ENCODE assay signal across 14 cellular contexts in genomic region chr15:91954211-91954804, GRCh38.
DNase-seq lines count a peak whose midpoint lies in the region; ATAC-seq, FAIRE-seq and TF ChIP-seq lines count a peak whose summit lies in the region.
"Had no signal": no experiment of that assay in that cellular context is flagged by ENCODE, and none has a peak within 500 bp of the region (broad histone marks: within the 10 kb centered on the region; RNA-seq: fewer than 3 reads in every experiment).

No MANE protein-coding gene starts in this region.

- TF ChIP-seq CTCF in RWPE2 (IDR thresholded peaks at IDR 0.05; ENCODE audit: poor library complexity, severe bottlenecking): no peak
- no peak for TF ChIP-seq CTCF in hepatocyte (IDR thresholded peaks at IDR 0.05; ENCODE audit: poor library complexity)
- TF ChIP-seq CTCF in suprapubic skin (IDR thresholded peaks at IDR 0.05): peak; percentile 7
- no peak for TF ChIP-seq CTCF in WTC11 (IDR thresholded peaks at IDR 0.05)
- TF ChIP-seq CTCF in A673 (conservative IDR thresholded peaks at IDR 0.05; ENCODE audit: low read depth, low read length): no peak

- CTCF ChIA-PET in WTC11 (lab: Charles Lee) (no interaction called here), A673 (lab: Charles Lee) (no interaction called here)

- no peaks in the 10 kb centered on the region for H3K27me3 ChIP-seq in RWPE2 (ENCODE audit: insufficient read depth, poor library complexity, severe bottlenecking)
- no peaks in the 10 kb centered on the region for H3K27me3 ChIP-seq in hepatocyte
- H3K27me3 ChIP-seq in suprapubic skin: no peaks in the 10 kb centered on the region
- no peaks in the 10 kb centered on the region for H3K27me3 ChIP-seq in A673 (replicated peaks; ENCODE audit: insufficient read depth, low read depth, low read length, poor library complexity)

- H3K9me3 ChIP-seq in RWPE2 (ENCODE audit: severe bottlenecking): no peaks in the 10 kb centered on the region
- no peaks in the 10 kb centered on the region for H3K9me3 ChIP-seq in hepatocyte (ENCODE audit: low read depth)
- H3K9me3 ChIP-seq in suprapubic skin: no peaks in the 10 kb centered on the region
- no peaks in the 10 kb centered on the region for H3K9me3 ChIP-seq in A673 (ENCODE audit: low read depth, low read length, poor library complexity, severe bottlenecking)

- H3K4me3 ChIP-seq in RWPE2 (ENCODE audit: severe bottlenecking) (no peak overlapping the region), hepatocyte (no peak overlapping the region), suprapubic skin (no peak overlapping the region), A673 (ENCODE audit: low read depth, low read length, poor library complexity, severe bottlenecking) (no peak overlapping the region)

- DNase-seq in SKM-1 treated with dmso at 0.1 percent for 144 hours (lab: John Stamatoyannopoulos, UW; ENCODE audit: unreplicated experiment) (peak; percentile 14), SKM-1 (lab: John Stamatoyannopoulos, UW; ENCODE audit: unreplicated experiment) (no peak), RWPE2 (ENCODE audit: low spot score) (no peak), hepatocyte (ENCODE audit: low spot score) (peak; percentile 53), suprapubic skin (ENCODE audit: low spot score in 2 of 2) (no peak), WTC11 (ENCODE audit: low spot score) (no peak), A673 (ENCODE audit: low spot score) (no peak), HTR-8/SVneo (ENCODE audit: insufficient read length, low spot score) (no peak)
- DNase-seq: hippocampal formation; NK-92 treated with Interleukin-12 subunit alpha and Interleukin-12 subunit beta, amount 100 ng/mL, for 24 hours; stimulated activated CD4-positive, alpha-beta T cell treated with anti-CD3 and anti-CD28 coated beads, Interleukin-1b, Interleukin-23, amount 100 ng/mL, for 48 hours; T-helper 1 cell had no signal

- TF ChIP-seq EP300 in suprapubic skin (IDR thresholded peaks at IDR 0.05): no peak

- H3K36me3 Mint-ChIP-seq in WTC11: no peaks in the 10 kb centered on the region
- H3K36me3 Mint-ChIP-seq: brain had no signal

- no peaks in the 10 kb centered on the region for H3K9me2 ChIP-seq in hepatocyte (replicated peaks; ENCODE audit: insufficient read depth)

- FAIRE-seq in HTR-8/SVneo (lab: Jason Lieb, UNC): no peak
- FAIRE-seq: H54 had no signal

- no peaks in the 10 kb centered on the region for H3K9me3 Mint-ChIP-seq in WTC11
- H3K9me3 Mint-ChIP-seq: brain had no signal

- POLR2A ChIA-PET in WTC11 (lab: Charles Lee) (no interaction called here), A673 (lab: Charles Lee; ENCODE audit: low non-redundant PET) (no interaction called here)

- H3K79me2 ChIP-seq in hepatocyte: no peaks in the 10 kb centered on the region

- TF ChIP-seq POLR2A in suprapubic skin (IDR thresholded peaks at IDR 0.05): no peak

- no peak overlapping the region for H2AFZ ChIP-seq in hepatocyte

- no peaks in the 10 kb centered on the region for H3K27me3 Mint-ChIP-seq in WTC11 (ENCODE audit: low read depth)
- H3K27me3 Mint-ChIP-seq: brain had no signal

- H3K27ac ChIP-seq in RWPE2 (ENCODE audit: poor library complexity, severe bottlenecking) (peak overlapping the region; percentile 90), hepatocyte (no peak overlapping the region), suprapubic skin (peak overlapping the region; percentile 65), A673 (ENCODE audit: low read depth, low read length, poor library complexity, severe bottlenecking) (no peak overlapping the region)

- peaks cover 31% of the 10 kb centered on the region for H3K4me1 Mint-ChIP-seq in WTC11

- no TSS peak for BruUV-seq in A673 (replicated peaks; lab: Mats Ljungman, UMichigan)

- no peaks in the 10 kb centered on the region for H4K20me1 ChIP-seq in hepatocyte (ENCODE audit: insufficient read depth, poor library complexity, severe bottlenecking)

- 0 out of 3 replicates have a peak, but pooled peaks have one; percentile 0 for ATAC-seq in RWPE2 (ENCODE audit: low read depth)
- ATAC-seq in WTC11: no peak

- H3K4me1 ChIP-seq in RWPE2 (ENCODE audit: insufficient read depth, poor library complexity, severe bottlenecking) (peaks cover 56% of the 10 kb centered on the region), hepatocyte (ENCODE audit: insufficient read depth) (no peaks in the 10 kb centered on the region), suprapubic skin (peaks cover 67% of the 10 kb centered on the region), A673 (ENCODE audit: insufficient read depth, low read length, poor library complexity, severe bottlenecking) (no peaks in the 10 kb centered on the region)

- no peak overlapping the region; the same call in 1 of the 2 replicates for H3K27ac Mint-ChIP-seq in WTC11
- H3K27ac Mint-ChIP-seq: brain had no signal

- WGBS in hepatocyte (ENCODE audit: low lambda C conversion rate, missing lambda C conversion rate): 72% methylated on average over 12 of the region's 12 CpGs
- WGBS in suprapubic skin: 74% methylated on average over 12 of the region's 12 CpGs

- H3K4me2 ChIP-seq in hepatocyte: no peak overlapping the region

- H3K4me3 Mint-ChIP-seq in WTC11: no peak overlapping the region
- H3K4me3 Mint-ChIP-seq: brain had no signal

- intact Hi-C loops in A673 (cut with micrococcal nuclease; ENCODE audit: unreplicated experiment): no loop called here

- H3K36me3 ChIP-seq in RWPE2 (ENCODE audit: low read depth) (no peaks in the 10 kb centered on the region), hepatocyte (replicated peaks; ENCODE audit: insufficient read depth, low read depth) (no peaks in the 10 kb centered on the region), suprapubic skin (no peaks in the 10 kb centered on the region), A673 (ENCODE audit: insufficient read depth, low read length, poor library complexity, severe bottlenecking) (no peaks in the 10 kb centered on the region)

TF ChIP-seq in WTC11, 78 proteins besides CTCF, POLR2A, EP300 and RAD21:
- TF ChIP-seq GRHL2 (CRISPR knock-in tag; IDR thresholded peaks at IDR 0.05; ENCODE audit: insufficient replicate concordance, severe bottlenecking) (no peak), ZSCAN18 (CRISPR knock-in tag; IDR thresholded peaks at IDR 0.05) (no peak), KAT7 (CRISPR knock-in tag; IDR thresholded peaks at IDR 0.05; ENCODE audit: borderline replicate concordance) (no peak), TEAD1 (CRISPR knock-in tag; IDR thresholded peaks at IDR 0.05) (no peak), TP53 (CRISPR knock-in tag; IDR thresholded peaks at IDR 0.05) (no peak), RORB (CRISPR knock-in tag; IDR thresholded peaks at IDR 0.05) (no peak), E2F4 (CRISPR knock-in tag; IDR thresholded peaks at IDR 0.05; ENCODE audit: borderline replicate concordance, low read depth) (no peak), FOXP1 (CRISPR knock-in tag; IDR thresholded peaks at IDR 0.05; ENCODE audit: borderline replicate concordance) (no peak), ATF6 (CRISPR knock-in tag; IDR thresholded peaks at IDR 0.05) (no peak), NFATC4 (CRISPR knock-in tag; IDR thresholded peaks at IDR 0.05) (no peak), ATF1 (CRISPR knock-in tag; IDR thresholded peaks at IDR 0.05) (no peak)

Comparison
In these comparisons a context has a peak if more than half of its experiments do, and no peak if none do; other contexts are left out.
1. DNase-seq: peak in SKM-1 treated with dmso at 0.1 percent for 144 hours (single experiment) and hepatocyte (single experiment); none in SKM-1 (single experiment), RWPE2 (single experiment), suprapubic skin (0 of 2), WTC11 (single experiment), A673 (single experiment) and HTR-8/SVneo (single experiment).
2. H3K27ac ChIP-seq: peak in RWPE2 (single experiment) and suprapubic skin (single experiment); none in hepatocyte (single experiment) and A673 (single experiment).
3. CTCF ChIP-seq: peak in suprapubic skin (2 of 2); none in RWPE2 (single experiment), hepatocyte (single experiment), WTC11 (single experiment) and A673 (single experiment).